ENCODE assay signal across 10 cellular contexts in genomic region chr1:67338642-67339041, GRCh38. TPM values are rescaled to one million over a fixed set of nuclear protein-coding genes. Genes with fewer than 3 reads are reported as not detected.
DNase-seq lines count a peak whose midpoint lies in the region; ATAC-seq, FAIRE-seq and TF ChIP-seq lines count a peak whose summit lies in the region.
"Had no signal": no experiment of that assay in that cellular context is flagged by ENCODE, and none has a peak within 500 bp of the region (broad histone marks: within the 10 kb centered on the region; RNA-seq: fewer than 3 reads in every experiment).

No MANE protein-coding gene starts in this region.

- H3K27me3 Mint-ChIP-seq in activated naive CD8-positive, alpha-beta T cell treated with anti-CD3 and anti-CD28 coated beads for 36 hours: no peaks in the 10 kb centered on the region

- DNase-seq in GM12891 (ENCODE audit: insufficient read length, low spot score): no peak
- no peak for DNase-seq in activated naive CD8-positive, alpha-beta T cell treated with anti-CD3 and anti-CD28 coated beads for 36 hours
- no peak for DNase-seq in 8988T
- DNase-seq in NCI-H226: no peak
- DNase-seq in DMS153 (lab: John Stamatoyannopoulos, UW): no peak
- no peak for DNase-seq in DMS 273 (lab: John Stamatoyannopoulos, UW; ENCODE audit: unreplicated experiment)
- DNase-seq: NCI-H69 had no signal

- H3K4me1 Mint-ChIP-seq in activated naive CD8-positive, alpha-beta T cell treated with anti-CD3 and anti-CD28 coated beads for 36 hours: peaks cover 81% of the 10 kb centered on the region

- peak; percentile 29 for ATAC-seq in GM19452 (IDR thresholded peaks at IDR 0.05; ENCODE audit: unreplicated experiment)
- peak; percentile 44 for ATAC-seq in HG03342 (IDR thresholded peaks at IDR 0.05; ENCODE audit: unreplicated experiment)

- peak overlapping the region; percentile 88 for H3K27ac Mint-ChIP-seq in activated naive CD8-positive, alpha-beta T cell treated with anti-CD3 and anti-CD28 coated beads for 36 hours

- H3K4me3 Mint-ChIP-seq in activated naive CD8-positive, alpha-beta T cell treated with anti-CD3 and anti-CD28 coated beads for 36 hours: peak overlapping the region; percentile 15

- FAIRE-seq in GM12891 (lab: Jason Lieb, UNC): peak; percentile 92
- FAIRE-seq: G401.6 had no signal

- TF ChIP-seq POLR2A in GM12891 (IDR thresholded peaks at IDR 0.05; ENCODE audit: low read depth, low read length): no peak

- peaks cover 82% of the 10 kb centered on the region for H3K36me3 Mint-ChIP-seq in activated naive CD8-positive, alpha-beta T cell treated with anti-CD3 and anti-CD28 coated beads for 36 hours

- peaks cover 7% of the 10 kb centered on the region for H3K9me3 Mint-ChIP-seq in activated naive CD8-positive, alpha-beta T cell treated with anti-CD3 and anti-CD28 coated beads for 36 hours

TF ChIP-seq in GM12891, 5 proteins besides CTCF, POLR2A, EP300 and RAD21:
- TF ChIP-seq PAX5 (IDR thresholded peaks at IDR 0.05; ENCODE audit: insufficient read depth, low read length, severe bottlenecking) (no peak), TAF1 (IDR thresholded peaks at IDR 0.05; ENCODE audit: low read depth, low read length) (no peak), SPI1 (IDR thresholded peaks at IDR 0.05; ENCODE audit: low read depth, low read length) (peak; percentile 82)

RNA-seq across cellular contexts. Expression of gene IL12RB2, which starts 31.0 kb away (rescaled TPM):
- 9.7 TPM for polyA plus RNA-seq in GM12891 (2012; ENCODE audit: low read depth, missing spikeins)
- total RNA-seq in activated naive CD8-positive, alpha-beta T cell treated with anti-CD3 and anti-CD28 coated beads for 36 hours: 10 to 100 TPM; 39.8 to 40.2 TPM
